1 cellular context compared by ENCODE assay signal in the genomic region with DNA sequence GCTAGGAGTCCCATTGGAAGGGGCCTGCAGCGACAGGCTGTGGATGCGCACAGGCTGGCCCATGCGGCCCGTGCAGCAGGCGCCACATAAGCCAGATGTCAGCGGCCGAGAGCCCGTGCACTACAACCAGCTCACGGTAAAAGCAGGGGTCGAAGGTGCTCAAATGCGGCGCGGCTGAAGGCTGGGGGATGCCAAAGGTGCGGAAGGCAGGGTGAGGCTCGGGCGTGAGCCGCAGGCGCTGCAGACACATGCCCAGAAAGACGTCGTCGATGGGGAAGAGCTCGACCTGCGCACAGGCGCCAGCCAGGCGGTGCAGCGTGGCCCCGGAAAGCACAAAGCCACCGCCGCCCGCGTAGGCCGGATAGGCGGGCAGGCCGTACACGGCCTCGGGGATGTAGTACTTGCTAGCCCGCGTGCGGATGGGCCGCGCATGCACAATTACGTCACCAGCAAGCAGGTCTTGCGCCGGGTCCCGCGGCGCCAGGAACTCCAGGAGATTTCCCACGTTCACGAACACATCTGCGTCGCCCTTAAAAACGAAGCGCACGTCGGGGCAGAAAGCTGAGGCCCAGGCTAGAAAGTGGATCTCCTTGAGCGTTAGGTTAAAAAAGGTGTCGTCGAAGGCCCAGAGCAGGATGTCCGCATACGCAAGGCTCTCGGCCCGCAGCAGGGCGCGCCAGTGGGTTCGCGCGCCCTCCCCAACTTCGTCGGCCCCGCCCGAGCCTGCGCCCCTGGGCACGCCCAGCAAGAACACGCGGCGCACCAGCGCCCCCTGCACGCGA.
TF ChIP-seq lines count a peak whose summit lies in the region.

No MANE protein-coding gene starts in this region.

TF ChIP-seq in WTC11, 78 proteins besides CTCF, POLR2A, EP300 and RAD21 (continued from another document):
- TF ChIP-seq, protein P1, sequence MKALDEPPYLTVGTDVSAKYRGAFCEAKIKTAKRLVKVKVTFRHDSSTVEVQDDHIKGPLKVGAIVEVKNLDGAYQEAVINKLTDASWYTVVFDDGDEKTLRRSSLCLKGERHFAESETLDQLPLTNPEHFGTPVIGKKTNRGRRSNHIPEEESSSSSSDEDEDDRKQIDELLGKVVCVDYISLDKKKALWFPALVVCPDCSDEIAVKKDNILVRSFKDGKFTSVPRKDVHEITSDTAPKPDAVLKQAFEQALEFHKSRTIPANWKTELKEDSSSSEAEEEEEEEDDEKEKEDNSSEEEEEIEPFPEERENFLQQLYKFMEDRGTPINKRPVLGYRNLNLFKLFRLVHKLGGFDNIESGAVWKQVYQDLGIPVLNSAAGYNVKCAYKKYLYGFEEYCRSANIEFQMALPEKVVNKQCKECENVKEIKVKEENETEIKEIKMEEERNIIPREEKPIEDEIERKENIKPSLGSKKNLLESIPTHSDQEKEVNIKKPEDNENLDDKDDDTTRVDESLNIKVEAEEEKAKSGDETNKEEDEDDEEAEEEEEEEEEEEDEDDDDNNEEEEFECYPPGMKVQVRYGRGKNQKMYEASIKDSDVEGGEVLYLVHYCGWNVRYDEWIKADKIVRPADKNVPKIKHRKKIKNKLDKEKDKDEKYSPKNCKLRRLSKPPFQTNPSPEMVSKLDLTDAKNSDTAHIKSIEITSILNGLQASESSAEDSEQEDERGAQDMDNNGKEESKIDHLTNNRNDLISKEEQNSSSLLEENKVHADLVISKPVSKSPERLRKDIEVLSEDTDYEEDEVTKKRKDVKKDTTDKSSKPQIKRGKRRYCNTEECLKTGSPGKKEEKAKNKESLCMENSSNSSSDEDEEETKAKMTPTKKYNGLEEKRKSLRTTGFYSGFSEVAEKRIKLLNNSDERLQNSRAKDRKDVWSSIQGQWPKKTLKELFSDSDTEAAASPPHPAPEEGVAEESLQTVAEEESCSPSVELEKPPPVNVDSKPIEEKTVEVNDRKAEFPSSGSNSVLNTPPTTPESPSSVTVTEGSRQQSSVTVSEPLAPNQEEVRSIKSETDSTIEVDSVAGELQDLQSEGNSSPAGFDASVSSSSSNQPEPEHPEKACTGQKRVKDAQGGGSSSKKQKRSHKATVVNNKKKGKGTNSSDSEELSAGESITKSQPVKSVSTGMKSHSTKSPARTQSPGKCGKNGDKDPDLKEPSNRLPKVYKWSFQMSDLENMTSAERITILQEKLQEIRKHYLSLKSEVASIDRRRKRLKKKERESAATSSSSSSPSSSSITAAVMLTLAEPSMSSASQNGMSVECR (CRISPR knock-in tag; IDR thresholded peaks at IDR 0.05; ENCODE audit: borderline replicate concordance) = 0 out of 2 replicates have a peak, but pooled peaks have one; percentile 28
- TF ChIP-seq NFE2L1 (CRISPR knock-in tag; IDR thresholded peaks at IDR 0.05) (no peak), CREM (CRISPR knock-in tag; IDR thresholded peaks at IDR 0.05) (no peak), FOXK1 (CRISPR knock-in tag; IDR thresholded peaks at IDR 0.05) (0 out of 2 replicates have a peak, but pooled peaks have one; percentile 17), ETV6 (CRISPR knock-in tag; IDR thresholded peaks at IDR 0.05) (no peak), NFATC4 (CRISPR knock-in tag; IDR thresholded peaks at IDR 0.05) (no peak), SP1 (CRISPR knock-in tag; conservative IDR thresholded peaks at IDR 0.05) (0 out of 2 replicates have a peak, but pooled peaks have one; percentile 23), MYBL2 (CRISPR knock-in tag; IDR thresholded peaks at IDR 0.05) (peak; percentile 92; the same call in 1 of the 2 replicates), RELA (CRISPR knock-in tag; IDR thresholded peaks at IDR 0.05; ENCODE audit: borderline replicate concordance) (peak; percentile 67; the same call in 1 of the 2 replicates), SMAD3 (CRISPR knock-in tag; IDR thresholded peaks at IDR 0.05; ENCODE audit: borderline replicate concordance) (peak; percentile 74; the same call in 1 of the 2 replicates)
